In the genomic region with DNA sequence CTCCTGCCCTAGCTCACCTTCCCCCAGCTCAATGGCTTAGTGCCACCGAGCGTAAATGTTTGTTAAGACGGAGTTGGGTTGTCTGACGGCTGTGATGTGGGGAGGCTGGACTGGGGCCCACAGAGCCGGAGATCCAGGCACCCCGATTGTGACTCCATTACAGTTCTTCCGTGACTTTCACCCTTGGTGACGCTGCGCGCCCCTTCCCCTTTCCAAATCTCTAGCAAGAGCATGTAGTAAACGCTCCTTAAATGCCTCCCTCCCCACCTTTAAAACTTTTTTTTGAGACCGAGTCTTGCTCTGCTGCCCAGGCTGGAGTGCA, we compare ENCODE assay signal across 1 cellular context.
TF ChIP-seq lines count a peak whose summit lies in the region.

No MANE protein-coding gene starts in this region.

TF ChIP-seq in IMR-90, 13 proteins besides CTCF, POLR2A, EP300 and RAD21:
- no peak for TF ChIP-seq MAZ (IDR thresholded peaks at IDR 0.05; ENCODE audit: borderline replicate concordance, low read depth, low read length)
- TF ChIP-seq MAFK (IDR thresholded peaks at IDR 0.05; ENCODE audit: low read depth, low read length), result no peak
- TF ChIP-seq MXI1 (IDR thresholded peaks at IDR 0.05; ENCODE audit: borderline replicate concordance, low read depth, low read length), result no peak
- TF ChIP-seq SMC3 (IDR thresholded peaks at IDR 0.05; ENCODE audit: low read depth, low read length), result no peak
- no peak for TF ChIP-seq FOS (IDR thresholded peaks at IDR 0.05; ENCODE audit: low read depth, low read length)
- TF ChIP-seq NFE2L2 (IDR thresholded peaks at IDR 0.05; ENCODE audit: low read depth, low read length), result no peak
- TF ChIP-seq BHLHE40 (IDR thresholded peaks at IDR 0.05; ENCODE audit: low read depth, low read length), result no peak
- no peak for TF ChIP-seq CHD1 (IDR thresholded peaks at IDR 0.05; ENCODE audit: low read depth, low read length)
- TF ChIP-seq, protein P1, sequence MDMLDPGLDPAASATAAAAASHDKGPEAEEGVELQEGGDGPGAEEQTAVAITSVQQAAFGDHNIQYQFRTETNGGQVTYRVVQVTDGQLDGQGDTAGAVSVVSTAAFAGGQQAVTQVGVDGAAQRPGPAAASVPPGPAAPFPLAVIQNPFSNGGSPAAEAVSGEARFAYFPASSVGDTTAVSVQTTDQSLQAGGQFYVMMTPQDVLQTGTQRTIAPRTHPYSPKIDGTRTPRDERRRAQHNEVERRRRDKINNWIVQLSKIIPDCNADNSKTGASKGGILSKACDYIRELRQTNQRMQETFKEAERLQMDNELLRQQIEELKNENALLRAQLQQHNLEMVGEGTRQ (IDR thresholded peaks at IDR 0.05; ENCODE audit: low read depth, low read length), result no peak
- TF ChIP-seq ELK1 (IDR thresholded peaks at IDR 0.05; ENCODE audit: borderline replicate concordance, low read depth, low read length), result no peak
- no peak for TF ChIP-seq RCOR1 (IDR thresholded peaks at IDR 0.05; ENCODE audit: insufficient replicate concordance, low read length)
- TF ChIP-seq RFX5 (IDR thresholded peaks at IDR 0.05; ENCODE audit: low read depth, low read length), result no peak
- TF ChIP-seq CEBPB (IDR thresholded peaks at IDR 0.05; ENCODE audit: low read depth, low read length), result no peak
TF ChIP-seq in IMR-90: peak in this region for 0.
